ENCODE assay signal across 1 cellular context in genomic region chr4:112057479-112057878, GRCh38.
TF ChIP-seq lines count a peak whose summit lies in the region.

No MANE protein-coding gene starts in this region.

TF ChIP-seq in GM23338, 12 proteins besides CTCF, POLR2A, EP300 and RAD21 (continued from another document):
- TF ChIP-seq ZNF462 (CRISPR knock-in tag; IDR thresholded peaks at IDR 0.05) (no peak), ZNF114 (CRISPR knock-in tag; IDR thresholded peaks at IDR 0.05) (no peak), POLR2AphosphoS5 (IDR thresholded peaks at IDR 0.05; ENCODE audit: low read depth) (no peak), REST (IDR thresholded peaks at IDR 0.05; ENCODE audit: unreplicated experiment) (no peak), CREB1 (CRISPR knock-in tag; IDR thresholded peaks at IDR 0.05; ENCODE audit: low read depth) (no peak)
